Comparison of ENCODE assay signal across 18 cellular contexts in genomic region chr19:34393031-34393430, GRCh38.
"Had no signal": no experiment of that assay in that cellular context is flagged by ENCODE, and none has a peak within 500 bp of the region (broad histone marks: within the 10 kb centered on the region; RNA-seq: fewer than 3 reads in every experiment).

No MANE protein-coding gene starts in this region.

- H3K27me3 Mint-ChIP-seq: naive thymus-derived CD8-positive, alpha-beta T cell; type B pancreatic cell had no signal

- H3K36me3 Mint-ChIP-seq: type B pancreatic cell had no signal

- ATAC-seq: foreskin keratinocyte; left cardiac atrium; naive thymus-derived CD8-positive, alpha-beta T cell; stimulated activated naive CD8-positive, alpha-beta T cell treated with anti-CD3 and anti-CD28 coated beads, Interleukin-15, Interleukin-2, amounts not matched to agents 100 U/mL and 50 U/mL, for 24 hours had no signal

- H3K27ac ChIP-seq: coronary artery, foreskin keratinocyte, hepatocyte, neutrophil, skin epidermis, suprapubic skin, thyroid gland had no signal

- H3K27me3 ChIP-seq: foreskin keratinocyte, hepatocyte, neutrophil, suprapubic skin, thyroid gland had no signal

- DNase-seq: effector CD4-positive, alpha-beta T cell; endodermal cell; erythroblast; foreskin keratinocyte; head of caudate nucleus; kidney; left cardiac atrium; mesendoderm; naive thymus-derived CD8-positive, alpha-beta T cell; stimulated activated CD4-positive, alpha-beta T cell treated with anti-CD3 and anti-CD28 coated beads, Interleukin-2, amount 100 ng/mL, for 24 hours; stimulated activated naive CD8-positive, alpha-beta T cell treated with anti-CD3 and anti-CD28 coated beads, Interleukin-15, Interleukin-2, amounts not matched to agents 100 U/mL and 50 U/mL, for 24 hours; thyroid gland had no signal

- H3K4me1 Mint-ChIP-seq: endodermal cell; naive thymus-derived CD8-positive, alpha-beta T cell had no signal

- H3K4me3 Mint-ChIP-seq: endodermal cell; naive thymus-derived CD8-positive, alpha-beta T cell; type B pancreatic cell had no signal

- H3K27ac Mint-ChIP-seq: endodermal cell, type B pancreatic cell had no signal

- H3K4me3 ChIP-seq: coronary artery, hepatocyte, skin epidermis, suprapubic skin, thyroid gland had no signal

- H3K9me3 Mint-ChIP-seq: endodermal cell; naive thymus-derived CD8-positive, alpha-beta T cell; type B pancreatic cell had no signal

- H3K9me3 ChIP-seq: neutrophil, suprapubic skin, thyroid gland had no signal

- H3K4me1 ChIP-seq: foreskin keratinocyte, suprapubic skin, thyroid gland had no signal
